ENCODE assay signal across 17 cellular contexts in the genomic region with DNA sequence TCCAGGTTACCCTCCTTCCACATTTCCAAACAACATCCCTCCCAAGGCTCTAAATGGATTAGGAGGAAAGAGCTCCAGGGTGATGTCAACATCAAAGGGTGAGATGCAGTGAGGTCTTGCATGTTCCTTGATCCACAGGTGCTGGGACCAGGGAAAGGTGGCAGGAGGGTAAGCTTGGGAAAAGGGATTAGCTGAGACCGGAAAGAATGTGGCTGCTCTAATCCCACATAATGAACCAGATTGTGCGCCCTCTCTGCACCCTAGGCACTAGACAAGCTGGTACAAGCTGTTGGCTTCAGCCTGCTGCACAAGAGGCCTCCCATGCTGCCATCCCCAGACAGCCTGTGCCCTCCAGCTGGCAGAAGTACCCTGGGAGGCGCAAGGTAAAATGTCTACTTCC. TPM values are rescaled to one million over a fixed set of nuclear protein-coding genes. Genes with fewer than 3 reads are reported as not detected.
A peak's percentile ranks its signal among the peaks of the same experiment; 100 is the strongest.
DNase-seq lines count a peak whose midpoint lies in the region; ATAC-seq and TF ChIP-seq lines count a peak whose summit lies in the region.
"Had no signal": no experiment of that assay in that cellular context is flagged by ENCODE, and none has a peak within 500 bp of the region (broad histone marks: within the 10 kb centered on the region; RNA-seq: fewer than 3 reads in every experiment).

No MANE protein-coding gene starts in this region.

- H3K36me3 ChIP-seq in right atrium auricular region: no peaks in the 10 kb centered on the region
- peaks cover 78% of the 10 kb centered on the region for H3K36me3 ChIP-seq in SJSA1
- H3K36me3 ChIP-seq in mesenchymal stem cell (ENCODE audit: control insufficient read depth in 1 of 2, insufficient read depth in 2 of 2, low read depth in 1 of 2, low read length in 2 of 2): no peaks in the 10 kb centered on the region
- H3K36me3 ChIP-seq: transverse colon had no signal

- no peak overlapping the region for H2AFZ ChIP-seq in mesenchymal stem cell (ENCODE audit: low read depth, low read length)

- peak overlapping the region; percentile 6 for H2AK5ac ChIP-seq in mesenchymal stem cell (ENCODE audit: low read length, severe bottlenecking)

- H3K9me3 ChIP-seq in right atrium auricular region (no peaks in the 10 kb centered on the region), SJSA1 (replicated peaks) (no peaks in the 10 kb centered on the region), mesenchymal stem cell (ENCODE audit: control insufficient read depth, low read length) (no peaks in the 10 kb centered on the region)
- H3K9me3 ChIP-seq: transverse colon had no signal

- H3K27me3 ChIP-seq in right atrium auricular region: no peaks in the 10 kb centered on the region
- no peaks in the 10 kb centered on the region for H3K27me3 ChIP-seq in SJSA1 (replicated peaks)
- H3K27me3 ChIP-seq in mesenchymal stem cell (ENCODE audit: control insufficient read depth in 1 of 2, insufficient read depth in 1 of 2, low read length in 2 of 2): no peaks in the 10 kb centered on the region
- H3K27me3 ChIP-seq: transverse colon had no signal

- H3K4me1 ChIP-seq in right atrium auricular region (peaks cover 0 to 73% of the 10 kb centered on the region in 2 donors), SJSA1 (replicated peaks) (peaks cover 64% of the 10 kb centered on the region), mesenchymal stem cell (ENCODE audit: control insufficient read depth, insufficient read depth, low read depth, low read length) (peaks cover 20% of the 10 kb centered on the region)

- no peak for ATAC-seq in Right ventricle myocardium superior (ENCODE audit: poor library complexity)
- ATAC-seq: sciatic nerve, T-cell, WTC11 had no signal

- H3K4ac ChIP-seq in mesenchymal stem cell (ENCODE audit: low read depth in 1 of 2, low read length in 2 of 2): peak overlapping the region in 1 of 2 experiments; percentile 42

- 75% methylated on average over 3 of the region's 3 CpGs for WGBS in mesenchymal stem cell

- peak overlapping the region; percentile 50 for H2BK15ac ChIP-seq in mesenchymal stem cell (ENCODE audit: low read depth, poor library complexity, severe bottlenecking)

- H3K79me1 ChIP-seq in mesenchymal stem cell (replicated peaks; ENCODE audit: low read length, poor library complexity, severe bottlenecking): no peaks in the 10 kb centered on the region

- DNase-seq in right atrium auricular region (ENCODE audit: low spot score): no peak
- no peak for DNase-seq in Right ventricle myocardium superior
- DNase-seq in SJSA1 (ENCODE audit: low read depth in 1 of 2, low spot score in 2 of 2): no peak
- DNase-seq in mesenchymal stem cell: no peak
- DNase-seq in A172 (ENCODE audit: low spot score): no peak
- DNase-seq in NK-92 treated with Interleukin-12 subunit alpha and Interleukin-12 subunit beta, amount 100 ng/mL, for 24 hours (lab: John Stamatoyannopoulos, UW): no peak
- DNase-seq in dedifferentiated amniotic fluid mesenchymal stem cell (ENCODE audit: extremely low spot score): no peak
- no peak for DNase-seq in HUDEP-2 (lab: John Stamatoyannopoulos, UW; ENCODE audit: unreplicated experiment in 76 of 76)
- DNase-seq: activated gamma-delta T cell; erythroblast; head of caudate nucleus; NCI-H2227 treated with DMSO at 0.1 percent for 48 hours; stimulated activated CD4-positive, alpha-beta T cell treated with anti-CD3 and anti-CD28 coated beads, Interleukin-2, amount 100 ng/mL, for 48 hours; T-cell; transverse colon had no signal

- peak overlapping the region; percentile 19 for H4K8ac ChIP-seq in mesenchymal stem cell (ENCODE audit: low read length)

- H3K23ac ChIP-seq in mesenchymal stem cell (ENCODE audit: low read length in 2 of 2): no peak overlapping the region

- H3K18ac ChIP-seq in mesenchymal stem cell (ENCODE audit: low read depth in 1 of 2, low read length in 2 of 2): peak overlapping the region; percentile 58 to 65

- intact Hi-C loops in Right ventricle myocardium superior (cut with DNase I): no loop called here

- peak overlapping the region; percentile 70 for H4K91ac ChIP-seq in mesenchymal stem cell (ENCODE audit: low read length)

- peak overlapping the region; percentile 81 for H2BK120ac ChIP-seq in mesenchymal stem cell (ENCODE audit: low read depth, low read length)

- H3K27ac ChIP-seq in right atrium auricular region: peak overlapping the region; percentile 64
- peak overlapping the region; percentile 71; the same call in 1 of the 2 replicates for H3K27ac ChIP-seq in SJSA1
- H3K27ac ChIP-seq in mesenchymal stem cell (ENCODE audit: low read length, poor library complexity, severe bottlenecking): peak overlapping the region; percentile 2
- H3K27ac ChIP-seq: transverse colon had no signal

- no peak overlapping the region for H2BK5ac ChIP-seq in mesenchymal stem cell (ENCODE audit: low read depth, low read length, poor library complexity, severe bottlenecking)

- H3K9ac ChIP-seq in mesenchymal stem cell (ENCODE audit: low read length): no peak overlapping the region

- no peak for TF ChIP-seq CTCF in right atrium auricular region (IDR thresholded peaks at IDR 0.05)

- H3K14ac ChIP-seq in mesenchymal stem cell (ENCODE audit: low read length in 2 of 2): no peak overlapping the region

- H2BK12ac ChIP-seq in mesenchymal stem cell (ENCODE audit: low read length in 2 of 2): peak overlapping the region; percentile 87 to 93

- H3K4me3 ChIP-seq in right atrium auricular region (no peak overlapping the region), SJSA1 (no peak overlapping the region), mesenchymal stem cell (ENCODE audit: insufficient read depth in 1 of 2, low read depth in 1 of 2, low read length in 2 of 2) (no peak overlapping the region)
- H3K4me3 ChIP-seq: transverse colon had no signal

- no peak overlapping the region for H3K4me2 ChIP-seq in mesenchymal stem cell (ENCODE audit: low read length, poor library complexity, severe bottlenecking)

RNA-seq across cellular contexts. Expression of a gene that starts 34.9 kb away (rescaled TPM):
- total RNA-seq in right atrium auricular region (10 to 100 TPM; 10.8 to 23.8 TPM), Right ventricle myocardium superior (14.4 TPM)
- total RNA-seq in SJSA1 (2014; rRNA removed; shearing (Covaris generic)): 5.4 and 8.7 TPM in 2 replicates
- polyA plus RNA-seq in mesenchymal stem cell (2013, experiment 1 of 2): 4.6 TPM
- 4.6 TPM for polyA plus RNA-seq in mesenchymal stem cell (2013, experiment 2 of 2)
- total RNA-seq in A172 (2014; rRNA removed; shearing (Covaris generic)): 6.8 and 15.8 TPM in 2 replicates

Comparison
In these comparisons a context has a peak if more than half of its experiments do, and no peak if none do; other contexts are left out.
1. H3K27ac ChIP-seq: peak in every context shown above with its lines; median percentile 71 in SJSA1; 64 in right atrium auricular region; 2 in mesenchymal stem cell.